18 cellular contexts compared by ENCODE assay signal in genomic region chr1:213162338-213162737, GRCh38.
DNase-seq lines count a peak whose midpoint lies in the region; ATAC-seq and TF ChIP-seq lines count a peak whose summit lies in the region.
"Had no signal": no experiment of that assay in that cellular context is flagged by ENCODE, and none has a peak within 500 bp of the region (broad histone marks: within the 10 kb centered on the region; RNA-seq: fewer than 3 reads in every experiment).

No MANE protein-coding gene starts in this region.

- no peaks in the 10 kb centered on the region for H3K36me3 ChIP-seq in adipocyte (ENCODE audit: control insufficient read depth, insufficient read depth, low read length, severe bottlenecking)
- H3K36me3 ChIP-seq: BE2C had no signal

- no peak overlapping the region for H3K27ac Mint-ChIP-seq in endothelial cell (ENCODE audit: unreplicated experiment)
- H3K27ac Mint-ChIP-seq: dendritic cell treated with granulocyte-macrophage colony-stimulating factor and Interleukin-4, amounts not matched to agents 40 ng/mL and 50 ng/mL, for 4 days; naive thymus-derived CD8-positive, alpha-beta T cell had no signal

- peaks cover 45% of the 10 kb centered on the region for H3K4me1 ChIP-seq in adipocyte (ENCODE audit: control insufficient read depth, insufficient read depth, low read length)
- H3K4me1 ChIP-seq: BE2C had no signal

- H3K27me3 Mint-ChIP-seq in endothelial cell (ENCODE audit: unreplicated experiment): peaks cover 2% of the 10 kb centered on the region
- H3K27me3 Mint-ChIP-seq: dendritic cell treated with granulocyte-macrophage colony-stimulating factor and Interleukin-4, amounts not matched to agents 40 ng/mL and 50 ng/mL, for 4 days; naive thymus-derived CD8-positive, alpha-beta T cell; progenitor cell of endocrine pancreas had no signal

- no peaks in the 10 kb centered on the region for H3K4me1 Mint-ChIP-seq in endothelial cell (ENCODE audit: unreplicated experiment)

- DNase-seq in GM03348 (ENCODE audit: low spot score) (peak; percentile 16), adipocyte (ENCODE audit: low read depth) (peak; percentile 13), fibroblast of the aortic adventitia (ENCODE audit: low read depth) (peak; percentile 78), skeletal muscle cell (ENCODE audit: low read depth) (peak; percentile 16), D341Med (ENCODE audit: low spot score) (no peak), hypothalamus (lab: John Stamatoyannopoulos, UW) (no peak), endothelial cell (ENCODE audit: low spot score) (no peak)
- DNase-seq: activated CD4-positive, alpha-beta T cell treated with anti-CD3 and anti-CD28 coated beads, Interleukin-2, amount 50 U/mL, for 4 hours; BE2C; DMS 273 treated with DMSO at 0.1 percent for 48 hours; MM.1S; naive thymus-derived CD8-positive, alpha-beta T cell; NCI-H2029 treated with DMSO at 0.1 percent for 48 hours; NCI-H526 treated with DMSO at 0.1 percent for 48 hours; SK-N-SH had no signal

- H3K9me3 Mint-ChIP-seq in endothelial cell (ENCODE audit: unreplicated experiment): no peaks in the 10 kb centered on the region
- H3K9me3 Mint-ChIP-seq: dendritic cell treated with granulocyte-macrophage colony-stimulating factor and Interleukin-4, amounts not matched to agents 40 ng/mL and 50 ng/mL, for 4 days had no signal

- no peak overlapping the region for H3K4me3 Mint-ChIP-seq in endothelial cell (ENCODE audit: unreplicated experiment)
- H3K4me3 Mint-ChIP-seq: dendritic cell treated with granulocyte-macrophage colony-stimulating factor and Interleukin-4, amounts not matched to agents 40 ng/mL and 50 ng/mL, for 4 days; naive thymus-derived CD8-positive, alpha-beta T cell had no signal

- H3K9ac ChIP-seq in adipocyte (ENCODE audit: low read length): no peak overlapping the region
- H3K9ac ChIP-seq: SK-N-SH had no signal

- peaks cover 3% of the 10 kb centered on the region for H3K36me3 Mint-ChIP-seq in endothelial cell (ENCODE audit: low read depth, unreplicated experiment)

- H3K27me3 ChIP-seq in adipocyte (replicated peaks; ENCODE audit: control insufficient read depth, insufficient read depth, low read length): no peaks in the 10 kb centered on the region
- H3K27me3 ChIP-seq: BE2C had no signal

- no peaks in the 10 kb centered on the region for H3K9me3 ChIP-seq in adipocyte (ENCODE audit: control insufficient read depth, low read length)
- H3K9me3 ChIP-seq: BE2C, SK-N-SH had no signal

- ATAC-seq in HG02610 (IDR thresholded peaks at IDR 0.05; ENCODE audit: unreplicated experiment): no peak
- ATAC-seq: naive thymus-derived CD8-positive, alpha-beta T cell had no signal

- H3K4me3 ChIP-seq in adipocyte (ENCODE audit: low read length): peak overlapping the region; percentile 70
- H3K4me3 ChIP-seq in fibroblast of the aortic adventitia (ENCODE audit: low read depth, low read length): no peak overlapping the region
- no peak overlapping the region for H3K4me3 ChIP-seq in skeletal muscle cell (ENCODE audit: low read depth, low read length)

- TF ChIP-seq CTCF in fibroblast of the aortic adventitia (IDR thresholded peaks at IDR 0.05; ENCODE audit: insufficient read depth, low read length): no peak
- TF ChIP-seq CTCF in endothelial cell (IDR thresholded peaks at IDR 0.05; ENCODE audit: unreplicated experiment): no peak

Comparison
In these comparisons a context has a peak if more than half of its experiments do, and no peak if none do; other contexts are left out.
1. DNase-seq: peak in GM03348 (single experiment), adipocyte (single experiment), fibroblast of the aortic adventitia (single experiment) and skeletal muscle cell (single experiment); none in D341Med (single experiment), hypothalamus (0 of 51) and endothelial cell (single experiment).